24 cellular contexts compared by ENCODE assay signal in genomic region chr1:189693140-189693539, GRCh38.
DNase-seq lines count a peak whose midpoint lies in the region; ATAC-seq and TF ChIP-seq lines count a peak whose summit lies in the region.
"Had no signal": no experiment of that assay in that cellular context is flagged by ENCODE, and none has a peak within 500 bp of the region (broad histone marks: within the 10 kb centered on the region; RNA-seq: fewer than 3 reads in every experiment).

No MANE protein-coding gene starts in this region.

- no peaks in the 10 kb centered on the region for H3K4me1 Mint-ChIP-seq in MCF 10A (ENCODE audit: insufficient read depth, unreplicated experiment)
- no peaks in the 10 kb centered on the region for H3K4me1 Mint-ChIP-seq in endodermal cell
- H3K4me1 Mint-ChIP-seq in activated T-cell treated with anti-CD3 and anti-CD28 coated beads, Interleukin-2, amount 50 U/mL, for 4 hours (ENCODE audit: low read depth) = no peaks in the 10 kb centered on the region
- H3K4me1 Mint-ChIP-seq: brain; naive thymus-derived CD4-positive, alpha-beta T cell had no signal

- H3K36me3 Mint-ChIP-seq in MCF 10A (ENCODE audit: insufficient read depth, unreplicated experiment) (no peaks in the 10 kb centered on the region), endodermal cell (ENCODE audit: low read depth) (no peaks in the 10 kb centered on the region)
- H3K36me3 Mint-ChIP-seq in activated T-cell treated with anti-CD3 and anti-CD28 coated beads, Interleukin-2, amount 50 U/mL, for 4 hours (ENCODE audit: insufficient read depth) = no peaks in the 10 kb centered on the region
- H3K36me3 Mint-ChIP-seq: brain had no signal

- H3K27ac ChIP-seq in breast epithelium (no peak overlapping the region), endodermal cell (ENCODE audit: low read depth, low read length) (no peak overlapping the region)
- H3K27ac ChIP-seq: BLaER1 treated with 17β-estradiol and CSF1 and Interleukin-3, amounts not matched to agents 10 nM and 100 nM; colonic mucosa; pancreas; PC-9; right lobe of liver had no signal

- H3K4me3 ChIP-seq in breast epithelium (no peak overlapping the region), endodermal cell (ENCODE audit: low read length) (no peak overlapping the region)
- H3K4me3 ChIP-seq: BLaER1 treated with 17β-estradiol and CSF1 and Interleukin-3, amounts not matched to agents 10 nM and 100 nM; colonic mucosa; pancreas; PC-9; right lobe of liver had no signal

- no TSS peak for BruUV-seq in MCF 10A (replicated peaks; lab: Mats Ljungman, UMichigan)

- no peaks in the 10 kb centered on the region for H3K27me3 ChIP-seq in breast epithelium
- H3K27me3 ChIP-seq in endodermal cell (ENCODE audit: control insufficient read depth, insufficient read depth, low read length, poor library complexity, severe bottlenecking) = no peaks in the 10 kb centered on the region
- H3K27me3 ChIP-seq: BLaER1 treated with 17β-estradiol and CSF1 and Interleukin-3, amounts not matched to agents 10 nM and 100 nM; colonic mucosa; pancreas; right lobe of liver had no signal

- peak; percentile 16 for DNase-seq in MCF 10A (ENCODE audit: unreplicated experiment)
- DNase-seq in breast epithelium (ENCODE audit: low spot score in 2 of 2) = no peak
- DNase-seq in SK-MEL-5 (ENCODE audit: low read depth, low spot score) = peak; percentile 10
- DNase-seq in endodermal cell = peak; percentile 62
- peak; percentile 18 for DNase-seq in renal cortical epithelial cell (ENCODE audit: low read depth)
- DNase-seq in activated T-cell treated with anti-CD3 and anti-CD28 coated beads, Interleukin-2, amount 50 U/mL, for 4 hours = no peak
- DNase-seq in C1 segment of cervical spinal cord (lab: John Stamatoyannopoulos, UW) = no peak
- no peak for DNase-seq in GF-D8 (lab: John Stamatoyannopoulos, UW)
- DNase-seq: activated CD4-positive, alpha-beta T cell treated with anti-CD3 and anti-CD28 coated beads, Interleukin-2, amount 50 U/mL, for 4 hours; activated CD8-positive, alpha-beta memory T cell treated with anti-CD3 and anti-CD28 coated beads, Interleukin-2, amount 50 U/mL, for 4 hours; colonic mucosa; H7; KG1; MV-4-11; naive thymus-derived CD4-positive, alpha-beta T cell; NCI-H1694; pancreas; PC-9; right lobe of liver; SHP77 had no signal

- H3K4me3 Mint-ChIP-seq in MCF 10A (ENCODE audit: unreplicated experiment) = no peak overlapping the region
- no peak overlapping the region for H3K4me3 Mint-ChIP-seq in endodermal cell
- no peak overlapping the region for H3K4me3 Mint-ChIP-seq in activated T-cell treated with anti-CD3 and anti-CD28 coated beads, Interleukin-2, amount 50 U/mL, for 4 hours
- H3K4me3 Mint-ChIP-seq: brain; naive thymus-derived CD4-positive, alpha-beta T cell; T-helper 1 cell treated with Interleukin-12 subunit alpha and Interleukin-12 subunit beta and Interleukin-4 antibody, amounts not matched to agents 30 μg/mL and 1 μg/mL, for 36 hours had no signal

- TF ChIP-seq CTCF in MCF 10A (IDR thresholded peaks at IDR 0.05; ENCODE audit: unreplicated experiment) (no peak), breast epithelium (IDR thresholded peaks at IDR 0.05) (no peak), endodermal cell (conservative IDR thresholded peaks at IDR 0.05) (peak; percentile 55)

- no peaks in the 10 kb centered on the region for H3K27me3 Mint-ChIP-seq in MCF 10A (ENCODE audit: insufficient read depth, unreplicated experiment)
- H3K27me3 Mint-ChIP-seq in endodermal cell (ENCODE audit: insufficient read depth) = no peaks in the 10 kb centered on the region
- no peaks in the 10 kb centered on the region for H3K27me3 Mint-ChIP-seq in activated T-cell treated with anti-CD3 and anti-CD28 coated beads, Interleukin-2, amount 50 U/mL, for 4 hours (ENCODE audit: low read depth)
- H3K27me3 Mint-ChIP-seq: naive thymus-derived CD4-positive, alpha-beta T cell had no signal

- no peak for ATAC-seq in activated T-cell treated with anti-CD3 and anti-CD28 coated beads, Interleukin-2, amount 50 U/mL, for 4 hours
- ATAC-seq: left lobe of liver; naive thymus-derived CD4-positive, alpha-beta T cell; pancreas; right lobe of liver had no signal

- no peaks in the 10 kb centered on the region for H3K4me1 ChIP-seq in breast epithelium
- no peaks in the 10 kb centered on the region for H3K4me1 ChIP-seq in endodermal cell (ENCODE audit: control insufficient read depth, insufficient read depth, low read length)
- H3K4me1 ChIP-seq: BLaER1 treated with 17β-estradiol and CSF1 and Interleukin-3, amounts not matched to agents 10 nM and 100 nM; colonic mucosa; pancreas; right lobe of liver had no signal

- H3K27ac Mint-ChIP-seq in MCF 10A (ENCODE audit: low read depth, unreplicated experiment) (no peak overlapping the region), endodermal cell (no peak overlapping the region)
- H3K27ac Mint-ChIP-seq: brain; T-helper 1 cell treated with Interleukin-12 subunit alpha and Interleukin-12 subunit beta and Interleukin-4 antibody, amounts not matched to agents 30 μg/mL and 1 μg/mL, for 36 hours had no signal

- WGBS in endodermal cell (ENCODE audit: insufficient coverage in 1 of 2, insufficient read length in 1 of 2), 2 experiments = 89% methylated on average over 2 of the region's 2 CpGs; no CpG with 5 or more reads in 1 of the 2 experiments

- no peak overlapping the region for H3K9ac ChIP-seq in endodermal cell (ENCODE audit: extremely low read depth, low read length, poor library complexity, severe bottlenecking)
- H3K9ac ChIP-seq: BLaER1 treated with 17β-estradiol and CSF1 and Interleukin-3, amounts not matched to agents 10 nM and 100 nM had no signal

- intact Hi-C loops in MCF 10A (cut with micrococcal nuclease) = no loop called here
- intact Hi-C loops in breast epithelium (cut with DNase I; ENCODE audit: low total_unique reads) = loop anchor here (5.0 kb wide), 1 partner anchor 171 kb away; no protein-coding TSS in a partner anchor

- POLR2A ChIA-PET in MCF 10A (lab: Yijun Ruan, JAX) = no interaction called here

- peaks cover 3% of the 10 kb centered on the region for H3K9me3 Mint-ChIP-seq in MCF 10A (ENCODE audit: unreplicated experiment)
- no peaks in the 10 kb centered on the region for H3K9me3 Mint-ChIP-seq in endodermal cell
- peaks cover 11% of the 10 kb centered on the region for H3K9me3 Mint-ChIP-seq in activated T-cell treated with anti-CD3 and anti-CD28 coated beads, Interleukin-2, amount 50 U/mL, for 4 hours

- in situ Hi-C loops in SK-MEL-5 (cut with HindIII; ENCODE audit: low pct_unique_long_range_greater_than_20kb, low sequenced_read_pairs) = no loop called here

- CTCF ChIA-PET in MCF 10A (lab: Yijun Ruan, JAX) = interaction anchor here (0.6 to 1.3 kb wide), 3 partner anchors 13 to 78 kb away, joined by 3 to 4 read pairs (median 3); no protein-coding TSS in a partner anchor

- H3K36me3 ChIP-seq in breast epithelium (no peaks in the 10 kb centered on the region), endodermal cell (ENCODE audit: control insufficient read depth, insufficient read depth, low read length) (no peaks in the 10 kb centered on the region)
- H3K36me3 ChIP-seq: BLaER1 treated with 17β-estradiol and CSF1 and Interleukin-3, amounts not matched to agents 10 nM and 100 nM; colonic mucosa; pancreas; right lobe of liver had no signal

- TF ChIP-seq POLR2A in breast epithelium (IDR thresholded peaks at IDR 0.05) = no peak

- H3K9me3 ChIP-seq in breast epithelium (no peaks in the 10 kb centered on the region), endodermal cell (ENCODE audit: control insufficient read depth, low read length) (no peaks in the 10 kb centered on the region)
- H3K9me3 ChIP-seq: colonic mucosa, pancreas, right lobe of liver had no signal

Comparison
In these comparisons a context has a peak if more than half of its experiments do, and no peak if none do; other contexts are left out.
1. DNase-seq: peak in MCF 10A (single experiment), SK-MEL-5 (single experiment), endodermal cell (single experiment) and renal cortical epithelial cell (single experiment); none in breast epithelium (0 of 2), activated T-cell treated with anti-CD3 and anti-CD28 coated beads, Interleukin-2, amount 50 U/mL, for 4 hours (single experiment), C1 segment of cervical spinal cord (0 of 14) and GF-D8 (single experiment).